Comparison of ENCODE assay signal across 24 cellular contexts in genomic region chr6:51995214-51995735, GRCh38.
"Had no signal": no experiment of that assay in that cellular context is flagged by ENCODE, and none has a peak within 500 bp of the region (broad histone marks: within the 10 kb centered on the region; RNA-seq: fewer than 3 reads in every experiment).

No MANE protein-coding gene starts in this region.

- H3K36me3 Mint-ChIP-seq: activated CD4-positive, alpha-beta memory T cell treated with anti-CD3 and anti-CD28 coated beads for 36 hours; activated naive CD8-positive, alpha-beta T cell; brain had no signal

- H3K36me3 ChIP-seq: SJSA1 had no signal

- H3K9me3 ChIP-seq: SJSA1 had no signal

- H3K27ac ChIP-seq: SJSA1 had no signal

- ATAC-seq: activated T-helper 17 cell treated with anti-CD3 and anti-CD28 coated beads, Interleukin-2, amount 50 U/mL, for 72 hours; PC-3 had no signal

- H3K4me1 ChIP-seq: SJSA1 had no signal

- H3K27me3 Mint-ChIP-seq: activated B cell treated with CpG ODN at 0.5 μM for 24 hours had no signal

- H3K4me3 Mint-ChIP-seq: activated CD4-positive, alpha-beta memory T cell treated with anti-CD3 and anti-CD28 coated beads for 36 hours; activated CD4-positive, alpha-beta T cell treated with anti-CD3 and anti-CD28 coated beads, Interleukin-2, amount 10 ng/mL, durations not matched to agents 7 days and 5 days; activated naive CD4-positive, alpha-beta T cell treated with anti-CD3 and anti-CD28 coated beads for 36 hours; activated naive CD8-positive, alpha-beta T cell; activated T-helper 17 cell treated with anti-CD3 and anti-CD28 coated beads, Interleukin-2, amount 50 U/mL, for 72 hours; brain; T-helper 1 cell treated with Interleukin-12 subunit alpha and Interleukin-12 subunit beta and Interleukin-4 antibody, amounts not matched to agents 30 μg/mL and 1 μg/mL, for 36 hours had no signal

- H3K9me3 Mint-ChIP-seq: activated CD4-positive, alpha-beta T cell treated with anti-CD3 and anti-CD28 coated beads, Interleukin-2, amount 10 ng/mL, durations not matched to agents 7 days and 5 days; activated naive CD4-positive, alpha-beta T cell treated with anti-CD3 and anti-CD28 coated beads for 36 hours; activated T-helper 17 cell treated with anti-CD3 and anti-CD28 coated beads, Interleukin-2, amount 50 U/mL, for 72 hours; brain had no signal

- H3K27ac Mint-ChIP-seq: activated B cell treated with CpG ODN at 0.5 μM for 24 hours; activated CD4-positive, alpha-beta memory T cell treated with anti-CD3 and anti-CD28 coated beads for 36 hours; activated CD4-positive, alpha-beta T cell treated with anti-CD3 and anti-CD28 coated beads, Interleukin-2, amount 10 ng/mL, durations not matched to agents 7 days and 5 days; activated naive CD4-positive, alpha-beta T cell treated with anti-CD3 and anti-CD28 coated beads for 36 hours; activated naive CD8-positive, alpha-beta T cell; activated T-helper 17 cell treated with anti-CD3 and anti-CD28 coated beads, Interleukin-2, amount 50 U/mL, for 72 hours; brain; T-helper 1 cell treated with Interleukin-12 subunit alpha and Interleukin-12 subunit beta and Interleukin-4 antibody, amounts not matched to agents 30 μg/mL and 1 μg/mL, for 36 hours had no signal

- H3K4me3 ChIP-seq: SJSA1 had no signal

- H3K4me1 Mint-ChIP-seq: activated CD4-positive, alpha-beta T cell treated with anti-CD3 and anti-CD28 coated beads, Interleukin-2, amount 10 ng/mL, durations not matched to agents 7 days and 5 days; activated T-helper 17 cell treated with anti-CD3 and anti-CD28 coated beads, Interleukin-2, amount 50 U/mL, for 72 hours; brain had no signal

- DNase-seq: activated B cell treated with CpG ODN at 0.5 μM for 24 hours; activated CD4-positive, alpha-beta memory T cell treated with anti-CD3 and anti-CD28 coated beads for 36 hours; activated CD4-positive, alpha-beta T cell treated with anti-CD3 and anti-CD28 coated beads, Interleukin-2, amount 10 ng/mL, durations not matched to agents 7 days and 5 days; activated CD8-positive, alpha-beta memory T cell treated with anti-CD3 and anti-CD28 coated beads for 24 hours; activated gamma-delta T cell; activated naive CD4-positive, alpha-beta T cell treated with anti-CD3 and anti-CD28 coated beads for 36 hours; activated T-cell treated with anti-CD3 and anti-CD28 coated beads, Interleukin-2, amount 50 U/mL, for 48 hours; amygdala; KG1; NCI-H1048; NCI-H146; NCI-H187 treated with DMSO at 0.1 percent for 48 hours; NCI-H2081 treated with DMSO at 0.1 percent for 48 hours; NCI-H2227 treated with DMSO at 0.1 percent for 48 hours; NCI-H446 treated with DMSO at 0.1 percent for 48 hours; NCI-H524 treated with DMSO at 0.1 percent for 48 hours; NCI-H774; PC-3; SHP77 had no signal
